In genomic region chr19:51746731-51747130, GRCh38 we compare ENCODE assay signal across 29 cellular contexts. TPM values are rescaled to one million over a fixed set of nuclear protein-coding genes. Genes with fewer than 3 reads are reported as not detected.
"Had no signal": no experiment of that assay in that cellular context is flagged by ENCODE, and none has a peak within 500 bp of the region (broad histone marks: within the 10 kb centered on the region; RNA-seq: fewer than 3 reads in every experiment).

No MANE protein-coding gene starts in this region.

- H2AFZ ChIP-seq: parathyroid adenoma had no signal

- H3K4me1 ChIP-seq: parathyroid adenoma, psoas muscle, right lobe of liver, sigmoid colon, stomach, thyroid gland, tibial nerve, uterus had no signal

- ATAC-seq: naive thymus-derived CD8-positive, alpha-beta T cell; natural killer cell treated with Interleukin-12 subunit alpha and Interleukin-12 subunit beta and Interleukin-15 and Interleukin-18, amount 100 ng/mL, for 72 hours; psoas muscle; right cardiac atrium; right lobe of liver; stimulated activated effector memory CD8-positive, alpha-beta T cell treated with anti-CD3 and anti-CD28 coated beads, Interleukin-12 subunit alpha, Interleukin-12 subunit beta, amount 100 ng/mL, for 72 hours; stimulated activated naive B cell treated with anti-CD40 and anti-IgM and Interleukin-4, amounts not matched to agents 10 μg/mL and 1 μg/mL and 100 μg/mL, for 72 hours; upper lobe of right lung had no signal

- H3K27ac ChIP-seq: ovary, parathyroid adenoma, psoas muscle, right lobe of liver, sigmoid colon, stomach, thoracic aorta, thyroid gland, tibial nerve, upper lobe of right lung, uterus had no signal

- H3K4me3 ChIP-seq: ovary, psoas muscle, right lobe of liver, sigmoid colon, thoracic aorta, thyroid gland, tibial nerve, upper lobe of right lung, uterus had no signal

- H3K79me2 ChIP-seq: parathyroid adenoma had no signal

- FAIRE-seq: small intestine had no signal

- H3K36me3 ChIP-seq: ovary, right lobe of liver, sigmoid colon, stomach, thoracic aorta, thyroid gland, tibial nerve, upper lobe of right lung, uterus had no signal

- DNase-seq: naive thymus-derived CD8-positive, alpha-beta T cell; nephron progenitor cell; occipital lobe; ovary; posterior cingulate gyrus; psoas muscle; right cardiac atrium; right lobe of liver; sigmoid colon; small intestine; stimulated activated CD4-positive, alpha-beta T cell treated with anti-CD3 and anti-CD28 coated beads, Interleukin-15, amount 100 ng/mL, for 24 hours; stimulated activated CD4-positive, alpha-beta T cell treated with anti-CD3 and anti-CD28 coated beads, Interleukin-2, amount 100 ng/mL, for 24 hours; stimulated activated CD4-positive, alpha-beta T cell treated with anti-CD3 and anti-CD28 coated beads, Interleukin-2, amount 100 ng/mL, for 48 hours; stimulated activated CD4-positive, alpha-beta T cell treated with anti-CD3 and anti-CD28 coated beads, Interleukin-4, amount 100 ng/mL, for 24 hours; stimulated activated naive B cell treated with anti-CD40 and anti-IgM and Interleukin-4, amounts not matched to agents 10 μg/mL and 1 μg/mL and 100 μg/mL, for 72 hours; stimulated activated naive CD4-positive, alpha-beta T cell treated with Interleukin-2 at 50 U/mL for 16 hours; stomach; thyroid gland; upper lobe of right lung; uterus had no signal

- H3K9me3 ChIP-seq: ovary, psoas muscle, right lobe of liver, sigmoid colon, thoracic aorta, thyroid gland, tibial nerve, upper lobe of right lung, uterus had no signal

- H3K27me3 ChIP-seq: ovary, right lobe of liver, sigmoid colon, thyroid gland, tibial nerve, upper lobe of right lung, uterus had no signal

- H3K9ac ChIP-seq: parathyroid adenoma had no signal

RNA-seq across cellular contexts. Expression of gene FPR1, which starts 4.9 kb away (rescaled TPM):
- total RNA-seq: naive thymus-derived CD8-positive, alpha-beta T cell; neural crest cell; progenitor cell of endocrine pancreas had no signal

RNA-seq across cellular contexts. Expression of gene FPR2, which starts 14.2 kb away (rescaled TPM):
- total RNA-seq: naive thymus-derived CD8-positive, alpha-beta T cell; neural crest cell; progenitor cell of endocrine pancreas; temporal lobe had no signal
- polyA plus RNA-seq: naive thymus-derived CD8-positive, alpha-beta T cell had no signal

RNA-seq across cellular contexts. Expression of gene HAS1, which starts 22.9 kb away (rescaled TPM):
- total RNA-seq: naive thymus-derived CD8-positive, alpha-beta T cell; natural killer cell treated with Interleukin-12 subunit alpha and Interleukin-12 subunit beta and Interleukin-15 and Interleukin-18, amount 100 ng/mL, for 72 hours; neural crest cell; progenitor cell of endocrine pancreas; renal cortical epithelial cell; right lobe of liver had no signal

RNA-seq across cellular contexts. Expression of gene FPR3, which starts 48.2 kb away (rescaled TPM):
- total RNA-seq: natural killer cell treated with Interleukin-12 subunit alpha and Interleukin-12 subunit beta and Interleukin-15 and Interleukin-18, amount 100 ng/mL, for 72 hours; neural crest cell; progenitor cell of endocrine pancreas; renal cortical epithelial cell had no signal
- polyA plus RNA-seq: naive thymus-derived CD8-positive, alpha-beta T cell had no signal
